19 cellular contexts compared by ENCODE assay signal in the genomic region with DNA sequence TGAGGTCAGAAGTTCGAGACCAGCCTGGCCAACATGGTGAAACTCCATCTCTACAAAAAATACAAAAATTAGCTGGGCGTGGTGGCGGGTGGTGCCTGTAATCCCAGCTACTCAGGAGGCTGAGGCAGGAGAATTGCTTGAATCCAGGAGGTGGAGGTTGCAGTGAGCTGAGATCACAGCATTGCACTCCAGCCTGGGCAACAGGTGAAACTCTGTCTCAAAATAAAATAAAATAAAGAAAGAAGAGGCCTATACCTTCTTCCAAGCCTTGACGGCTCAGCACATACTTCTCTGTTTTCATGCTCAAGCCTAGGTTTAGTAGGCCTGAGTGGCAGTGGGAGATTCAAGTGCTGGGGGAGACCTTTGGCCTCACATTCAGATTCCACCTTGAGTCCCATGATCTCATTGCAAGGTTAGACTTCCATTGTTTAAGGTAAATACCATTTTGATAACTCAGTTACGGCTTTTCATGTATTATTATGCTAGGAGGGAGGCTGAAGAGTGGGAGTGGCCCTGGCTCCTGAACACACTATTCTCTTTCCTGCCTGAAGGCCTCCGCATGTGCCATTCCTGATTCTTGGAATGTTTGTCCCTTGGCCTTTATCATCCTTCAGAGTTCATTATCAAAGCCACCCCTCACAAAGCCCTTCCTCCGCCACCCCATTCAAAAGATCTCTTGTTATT. TPM values are rescaled to one million over a fixed set of nuclear protein-coding genes. Genes with fewer than 3 reads are reported as not detected.
DNase-seq lines count a peak whose midpoint lies in the region; ATAC-seq and TF ChIP-seq lines count a peak whose summit lies in the region.
"Had no signal": no experiment of that assay in that cellular context is flagged by ENCODE, and none has a peak within 500 bp of the region (broad histone marks: within the 10 kb centered on the region; RNA-seq: fewer than 3 reads in every experiment).

No MANE protein-coding gene starts in this region.

- peak overlapping the region; percentile 88 for H3K4me3 Mint-ChIP-seq in activated CD4-positive, alpha-beta T cell treated with anti-CD3 and anti-CD28 coated beads, Interleukin-2, amount 10 ng/mL, durations not matched to agents 24 days and 14 days
- H3K4me3 Mint-ChIP-seq in endodermal cell: no peak overlapping the region
- H3K4me3 Mint-ChIP-seq in stimulated activated memory B cell treated with anti-CD40 and anti-IgM and Interleukin-4, amounts not matched to agents 10 μg/mL and 1 μg/mL and 100 μg/mL, for 72 hours: no peak overlapping the region

- H3K79me2 ChIP-seq in OCI-LY3 (ENCODE audit: low read length): no peaks in the 10 kb centered on the region; the same call in 1 of the 2 replicates
- no peaks in the 10 kb centered on the region for H3K79me2 ChIP-seq in SK-N-SH (ENCODE audit: insufficient read depth)

- peak overlapping the region; percentile 80 for H3K27ac Mint-ChIP-seq in activated CD4-positive, alpha-beta T cell treated with anti-CD3 and anti-CD28 coated beads, Interleukin-2, amount 10 ng/mL, durations not matched to agents 24 days and 14 days
- peak overlapping the region; percentile 77 for H3K27ac Mint-ChIP-seq in endodermal cell
- H3K27ac Mint-ChIP-seq in stimulated activated memory B cell treated with anti-CD40 and anti-IgM and Interleukin-4, amounts not matched to agents 10 μg/mL and 1 μg/mL and 100 μg/mL, for 72 hours: peak overlapping the region; percentile 95

- H3K4me3 ChIP-seq in OCI-LY3 (ENCODE audit: low read length): peak overlapping the region; percentile 83
- H3K4me3 ChIP-seq in endodermal cell (ENCODE audit: low read length): no peak overlapping the region
- no peak overlapping the region for H3K4me3 ChIP-seq in SK-N-SH (ENCODE audit: low read depth in 2 of 2, low read length in 1 of 2)

- no peaks in the 10 kb centered on the region for H3K9me3 Mint-ChIP-seq in activated CD4-positive, alpha-beta T cell treated with anti-CD3 and anti-CD28 coated beads, Interleukin-2, amount 10 ng/mL, durations not matched to agents 24 days and 14 days
- H3K9me3 Mint-ChIP-seq in endodermal cell: no peaks in the 10 kb centered on the region
- H3K9me3 Mint-ChIP-seq in stimulated activated memory B cell treated with anti-CD40 and anti-IgM and Interleukin-4, amounts not matched to agents 10 μg/mL and 1 μg/mL and 100 μg/mL, for 72 hours: no peaks in the 10 kb centered on the region
- H3K9me3 Mint-ChIP-seq: naive thymus-derived CD8-positive, alpha-beta T cell had no signal

- H3K36me3 ChIP-seq in OCI-LY3 (replicated peaks; ENCODE audit: low read depth, low read length): no peaks in the 10 kb centered on the region
- H3K36me3 ChIP-seq in endodermal cell (ENCODE audit: control insufficient read depth, insufficient read depth, low read length): no peaks in the 10 kb centered on the region
- no peaks in the 10 kb centered on the region for H3K36me3 ChIP-seq in SK-N-SH (replicated peaks in 1 of 2; ENCODE audit: control insufficient read depth in 1 of 2, insufficient read depth in 2 of 2, low read length in 1 of 2)
- H3K36me3 ChIP-seq: left ventricle myocardium inferior had no signal

- no peak for ATAC-seq in stimulated activated memory B cell treated with anti-CD40 and anti-IgM and Interleukin-4, amounts not matched to agents 10 μg/mL and 1 μg/mL and 100 μg/mL, for 72 hours
- ATAC-seq in GM19455 (IDR thresholded peaks at IDR 0.05; ENCODE audit: unreplicated experiment): no peak
- ATAC-seq: naive thymus-derived CD8-positive, alpha-beta T cell had no signal

- WGBS in endodermal cell (ENCODE audit: insufficient coverage in 1 of 2, insufficient read length in 1 of 2), 2 experiments: 83 to 90% methylated on average over 4 to 7 of the region's 7 CpGs
- 95% methylated on average over 7 of the region's 7 CpGs for WGBS in SK-N-SH (ENCODE audit: low lambda C conversion rate)

- peaks cover 37% of the 10 kb centered on the region for H3K4me1 Mint-ChIP-seq in activated CD4-positive, alpha-beta T cell treated with anti-CD3 and anti-CD28 coated beads, Interleukin-2, amount 10 ng/mL, durations not matched to agents 24 days and 14 days
- peaks cover 35% of the 10 kb centered on the region for H3K4me1 Mint-ChIP-seq in endodermal cell
- peaks cover 52% of the 10 kb centered on the region for H3K4me1 Mint-ChIP-seq in stimulated activated memory B cell treated with anti-CD40 and anti-IgM and Interleukin-4, amounts not matched to agents 10 μg/mL and 1 μg/mL and 100 μg/mL, for 72 hours

- intact Hi-C loops in activated CD4-positive, alpha-beta T cell treated with anti-CD3 and anti-CD28 coated beads, Interleukin-2, amount 10 ng/mL, durations not matched to agents 24 days and 14 days (cut with micrococcal nuclease): no loop called here

- CTCF ChIA-PET in SK-N-SH (lab: Yijun Ruan, JAX): interaction anchor here (1.0 kb wide), 1 partner anchor 360 kb away, joined by 3 read pairs; no protein-coding TSS in a partner anchor

- H3K4me1 ChIP-seq in OCI-LY3 (ENCODE audit: low read length) (peaks cover 29% of the 10 kb centered on the region), endodermal cell (ENCODE audit: control insufficient read depth, insufficient read depth, low read length) (peaks cover 4% of the 10 kb centered on the region), SK-N-SH (ENCODE audit: control insufficient read depth in 1 of 2, insufficient read depth in 2 of 2, low read depth in 1 of 2, low read length in 1 of 2) (peaks cover 0 to 9% of the 10 kb centered on the region in 2 experiments; a peak in 1 of 4 replicates)

- H3K9me3 ChIP-seq in OCI-LY3 (ENCODE audit: insufficient read depth, low read length) (no peaks in the 10 kb centered on the region), endodermal cell (ENCODE audit: control insufficient read depth, low read length) (no peaks in the 10 kb centered on the region), SK-N-SH (no peaks in the 10 kb centered on the region)
- H3K9me3 ChIP-seq: left ventricle myocardium inferior had no signal

- H3F3A ChIP-seq in SK-N-SH (replicated peaks; ENCODE audit: insufficient read depth): no peaks in the 10 kb centered on the region

- H3K27ac ChIP-seq in OCI-LY3 (ENCODE audit: low read length): peak overlapping the region; percentile 68
- no peak overlapping the region for H3K27ac ChIP-seq in endodermal cell (ENCODE audit: low read depth, low read length)
- no peak overlapping the region for H3K27ac ChIP-seq in SK-N-SH (ENCODE audit: low read depth in 2 of 2, low read length in 1 of 2)
- H3K27ac ChIP-seq: left ventricle myocardium inferior had no signal

- peak overlapping the region; percentile 76; the same call in 1 of the 2 replicates for H3K9ac ChIP-seq in OCI-LY3 (ENCODE audit: low read length)
- peak overlapping the region; percentile 27 for H3K9ac ChIP-seq in endodermal cell (ENCODE audit: extremely low read depth, low read length, poor library complexity, severe bottlenecking)
- no peak overlapping the region for H3K9ac ChIP-seq in SK-N-SH

- H2AFZ ChIP-seq in OCI-LY3 (ENCODE audit: low read depth, low read length) (no peak overlapping the region), SK-N-SH (ENCODE audit: low read depth) (no peak overlapping the region)

- POLR2A ChIA-PET in SK-N-SH (lab: Yijun Ruan, JAX): no interaction called here

- H3K27me3 Mint-ChIP-seq in activated CD4-positive, alpha-beta T cell treated with anti-CD3 and anti-CD28 coated beads, Interleukin-2, amount 10 ng/mL, durations not matched to agents 24 days and 14 days: no peaks in the 10 kb centered on the region
- H3K27me3 Mint-ChIP-seq in endodermal cell (ENCODE audit: insufficient read depth): peaks cover 2% of the 10 kb centered on the region
- no peaks in the 10 kb centered on the region for H3K27me3 Mint-ChIP-seq in stimulated activated memory B cell treated with anti-CD40 and anti-IgM and Interleukin-4, amounts not matched to agents 10 μg/mL and 1 μg/mL and 100 μg/mL, for 72 hours

- H3K4me2 ChIP-seq in OCI-LY3 (ENCODE audit: low read length): peak overlapping the region; percentile 94
- no peak overlapping the region for H3K4me2 ChIP-seq in SK-N-SH

- H3K27me3 ChIP-seq in OCI-LY3 (ENCODE audit: low read depth, low read length) (no peaks in the 10 kb centered on the region), endodermal cell (ENCODE audit: control insufficient read depth, insufficient read depth, low read length, poor library complexity, severe bottlenecking) (no peaks in the 10 kb centered on the region), SK-N-SH (ENCODE audit: insufficient read depth) (no peaks in the 10 kb centered on the region)

- H4K20me1 ChIP-seq in OCI-LY3 (ENCODE audit: insufficient read depth, low read length) (no peaks in the 10 kb centered on the region), SK-N-SH (ENCODE audit: insufficient read depth) (no peaks in the 10 kb centered on the region)

- no peak for TF ChIP-seq EP300 in SK-N-SH (IDR thresholded peaks at IDR 0.05; ENCODE audit: borderline replicate concordance in 1 of 2, low read depth in 1 of 2, low read length in 1 of 2)

- H3K9me2 ChIP-seq in SK-N-SH: no peaks in the 10 kb centered on the region

- peaks cover 3% of the 10 kb centered on the region for H3K36me3 Mint-ChIP-seq in activated CD4-positive, alpha-beta T cell treated with anti-CD3 and anti-CD28 coated beads, Interleukin-2, amount 10 ng/mL, durations not matched to agents 24 days and 14 days (ENCODE audit: low read depth)
- H3K36me3 Mint-ChIP-seq in endodermal cell (ENCODE audit: low read depth): no peaks in the 10 kb centered on the region
- H3K36me3 Mint-ChIP-seq in stimulated activated memory B cell treated with anti-CD40 and anti-IgM and Interleukin-4, amounts not matched to agents 10 μg/mL and 1 μg/mL and 100 μg/mL, for 72 hours: peaks cover 17% of the 10 kb centered on the region
- H3K36me3 Mint-ChIP-seq: naive thymus-derived CD8-positive, alpha-beta T cell had no signal

- DNase-seq in activated CD4-positive, alpha-beta T cell treated with anti-CD3 and anti-CD28 coated beads, Interleukin-2, amount 10 ng/mL, durations not matched to agents 24 days and 14 days: no peak
- DNase-seq in activated CD4-positive, alpha-beta T cell treated with anti-CD3 and anti-CD28 coated beads for 4 hours: no peak
- DNase-seq in endodermal cell: no peak
- no peak for DNase-seq in SK-N-SH
- no peak for DNase-seq in NCI-H345 treated with DMSO at 0.1 percent for 48 hours (lab: John Stamatoyannopoulos, UW; ENCODE audit: unreplicated experiment)
- DNase-seq: activated T-cell treated with anti-CD3 and anti-CD28 coated beads, Interleukin-2, amount 50 U/mL, for 1 hour; dermis blood vessel endothelial cell; DMS 273 treated with DMSO at 0.1 percent for 48 hours; hippocampal formation; left ventricle myocardium inferior; NCI-H1436 treated with DMSO at 0.1 percent for 48 hours; NCI-H524 treated with DMSO at 0.1 percent for 48 hours; stimulated activated CD4-positive, alpha-beta T cell treated with anti-CD3 and anti-CD28 coated beads, Interleukin-1b, Interleukin-23, amount 100 ng/mL, for 48 hours; SW 1271 had no signal

- no peak for TF ChIP-seq RAD21 in SK-N-SH (IDR thresholded peaks at IDR 0.05; ENCODE audit: low read length)

- TF ChIP-seq CTCF in OCI-LY3 (IDR thresholded peaks at IDR 0.05; ENCODE audit: low read depth, low read length): no peak
- TF ChIP-seq CTCF in endodermal cell (conservative IDR thresholded peaks at IDR 0.05): no peak
- TF ChIP-seq CTCF in SK-N-SH (IDR thresholded peaks at IDR 0.05): no peak

RNA-seq across cellular contexts. Expression of a gene that starts 1.6 kb away (rescaled TPM):
- total RNA-seq in activated CD4-positive, alpha-beta T cell treated with anti-CD3 and anti-CD28 coated beads, Interleukin-2, amount 10 ng/mL, durations not matched to agents 24 days and 14 days: 69.6 and 70.7 TPM in 2 replicates
- total RNA-seq in endodermal cell: 100 to 1,000 TPM; 415 to 487 TPM
- polyA plus RNA-seq in endodermal cell (2013, experiment 1 of 2): 136 TPM
- polyA plus RNA-seq in endodermal cell (2013, experiment 2 of 2): 110 TPM
- polyA plus RNA-seq in SK-N-SH (2012; rRNA removed): 1.0 TPM in 2 replicates
- 1.1 and 2.2 TPM in 2 replicates for polyA plus RNA-seq in SK-N-SH (2012; cell fraction: cytosol; rRNA removed)
- polyA plus RNA-seq in SK-N-SH (2012; cell fraction: nucleus; rRNA removed): 0.87 and 1.3 TPM in 2 replicates

RNA-seq across cellular contexts. Expression of a gene that starts 6.6 kb away (rescaled TPM):
- 60.3 and 61.1 TPM in 2 replicates for total RNA-seq in activated CD4-positive, alpha-beta T cell treated with anti-CD3 and anti-CD28 coated beads, Interleukin-2, amount 10 ng/mL, durations not matched to agents 24 days and 14 days
- total RNA-seq in endodermal cell: 10 to 100 TPM in 1 of 2 donors, 1 to 10 TPM in 1; 8.6 to 13.8 TPM
- 8.8 TPM for polyA plus RNA-seq in endodermal cell (2013, experiment 1 of 2)
- 7.4 TPM for polyA plus RNA-seq in endodermal cell (2013, experiment 2 of 2)
- 1.1 and 1.6 TPM in 2 replicates for polyA plus RNA-seq in SK-N-SH (2012; rRNA removed)
- 0.95 and 1.4 TPM in 2 replicates for polyA plus RNA-seq in SK-N-SH (2012; cell fraction: cytosol; rRNA removed)
- polyA plus RNA-seq in SK-N-SH (2012; cell fraction: nucleus; rRNA removed): 0.85 and 2.1 TPM in 2 replicates
- polyA plus RNA-seq: naive thymus-derived CD8-positive, alpha-beta T cell had no signal

RNA-seq across cellular contexts. Expression of a gene that starts 38.7 kb away (rescaled TPM):
- 1.8 and 2.0 TPM in 2 replicates for total RNA-seq in activated CD4-positive, alpha-beta T cell treated with anti-CD3 and anti-CD28 coated beads, Interleukin-2, amount 10 ng/mL, durations not matched to agents 24 days and 14 days
- total RNA-seq in endodermal cell: 1 to 10 TPM; 3.3 to 4.5 TPM
- 12.8 TPM for polyA plus RNA-seq in endodermal cell (2013, experiment 1 of 2)
- polyA plus RNA-seq in endodermal cell (2013, experiment 2 of 2): 14.5 TPM
- 4.3 and 4.8 TPM in 2 replicates for polyA plus RNA-seq in SK-N-SH (2012; rRNA removed)
- polyA plus RNA-seq in SK-N-SH (2012; cell fraction: cytosol; rRNA removed): 3.0 and 3.9 TPM in 2 replicates
- polyA plus RNA-seq in SK-N-SH (2012; cell fraction: nucleus; rRNA removed): 12.6 and 17.8 TPM in 2 replicates
- total RNA-seq: naive thymus-derived CD8-positive, alpha-beta T cell had no signal
- polyA plus RNA-seq: naive thymus-derived CD8-positive, alpha-beta T cell had no signal

RNA-seq across cellular contexts. Expression of a gene that starts 41.3 kb away (rescaled TPM):
- 0.52 TPM in 1 of 2 replicates, not detected in the other for total RNA-seq in activated CD4-positive, alpha-beta T cell treated with anti-CD3 and anti-CD28 coated beads, Interleukin-2, amount 10 ng/mL, durations not matched to agents 24 days and 14 days
- total RNA-seq in endodermal cell: 10 to 100 TPM in 1 of 2 donors, 1 to 10 TPM in 1; 2.9 to 13.2 TPM
- not detected for polyA plus RNA-seq in endodermal cell (2013, experiment 1 of 2)
- polyA plus RNA-seq in endodermal cell (2013, experiment 2 of 2): not detected
- polyA plus RNA-seq in SK-N-SH (2012; rRNA removed): not detected in 2 replicates
- polyA plus RNA-seq in SK-N-SH (2012; cell fraction: cytosol; rRNA removed): 0.13 TPM in 1 of 2 replicates, not detected in the other
- polyA plus RNA-seq in SK-N-SH (2012; cell fraction: nucleus; rRNA removed): not detected in 2 replicates
- total RNA-seq: fibroblast of lung had no signal
- polyA plus RNA-seq: fibroblast of lung had no signal

RNA-seq across cellular contexts. Expression of a gene that starts 53.0 kb away (rescaled TPM):
- total RNA-seq in activated CD4-positive, alpha-beta T cell treated with anti-CD3 and anti-CD28 coated beads, Interleukin-2, amount 10 ng/mL, durations not matched to agents 24 days and 14 days: 83.4 and 84.7 TPM in 2 replicates
- 10 to 100 TPM; 68.6 to 74.6 TPM for total RNA-seq in endodermal cell
- 97.3 TPM for polyA plus RNA-seq in endodermal cell (2013, experiment 1 of 2)
- 90.6 TPM for polyA plus RNA-seq in endodermal cell (2013, experiment 2 of 2)
- polyA plus RNA-seq in SK-N-SH (2012; rRNA removed): 121 and 128 TPM in 2 replicates
- polyA plus RNA-seq in SK-N-SH (2012; cell fraction: cytosol; rRNA removed): 44.6 and 79.2 TPM in 2 replicates
- polyA plus RNA-seq in SK-N-SH (2012; cell fraction: nucleus; rRNA removed): 134 and 151 TPM in 2 replicates
